ENCODE assay signal across 27 cellular contexts in genomic region chr9:2262809-2263510, GRCh38.
DNase-seq lines count a peak whose midpoint lies in the region; ATAC-seq lines count a peak whose summit lies in the region.
"Had no signal": no experiment of that assay in that cellular context is flagged by ENCODE, and none has a peak within 500 bp of the region (broad histone marks: within the 10 kb centered on the region; RNA-seq: fewer than 3 reads in every experiment).

No MANE protein-coding gene starts in this region.

- no peak overlapping the region for H3K9ac ChIP-seq in stomach smooth muscle (ENCODE audit: low read length in 2 of 2)

- H3K4me3 ChIP-seq in stomach smooth muscle (ENCODE audit: low read length in 2 of 2): no peak overlapping the region
- H3K4me3 ChIP-seq: body of pancreas, GM12878, Peyer's patch, psoas muscle, thyroid gland had no signal

- H3K9me3 Mint-ChIP-seq in memory B cell: no peaks in the 10 kb centered on the region
- H3K9me3 Mint-ChIP-seq in immature natural killer cell: no peaks in the 10 kb centered on the region
- H3K9me3 Mint-ChIP-seq: activated CD8-positive, alpha-beta T cell treated with anti-CD3 and anti-CD28 coated beads for 36 hours; activated naive CD8-positive, alpha-beta T cell treated with anti-CD3 and anti-CD28 coated beads for 36 hours; CD4-positive, CD25-positive, alpha-beta regulatory T cell; HFFc6; T-helper 1 cell treated with Interleukin-12 subunit alpha and Interleukin-12 subunit beta and Interleukin-4 antibody, amounts not matched to agents 30 μg/mL and 1 μg/mL, for 36 hours had no signal

- H3K27me3 Mint-ChIP-seq in memory B cell (no peaks in the 10 kb centered on the region), immature natural killer cell (ENCODE audit: low read depth in 3 of 3) (peaks cover 1 to 4% (median 2%) of the 10 kb centered on the region in 3 donors)
- H3K27me3 Mint-ChIP-seq: activated CD8-positive, alpha-beta T cell treated with anti-CD3 and anti-CD28 coated beads for 36 hours had no signal

- H3K27ac Mint-ChIP-seq in memory B cell (no peak overlapping the region), immature natural killer cell (no peak overlapping the region)
- H3K27ac Mint-ChIP-seq: activated CD8-positive, alpha-beta T cell treated with anti-CD3 and anti-CD28 coated beads for 36 hours; activated naive CD8-positive, alpha-beta T cell treated with anti-CD3 and anti-CD28 coated beads for 36 hours; HFFc6; T-helper 1 cell treated with Interleukin-12 subunit alpha and Interleukin-12 subunit beta and Interleukin-4 antibody, amounts not matched to agents 30 μg/mL and 1 μg/mL, for 36 hours had no signal

- ATAC-seq in memory B cell (ENCODE audit: low read depth): peak; percentile 14
- ATAC-seq in GM21367 (IDR thresholded peaks at IDR 0.05; ENCODE audit: unreplicated experiment): no peak
- ATAC-seq in GM21447 (IDR thresholded peaks at IDR 0.05; ENCODE audit: unreplicated experiment): no peak
- ATAC-seq: activated CD8-positive, alpha-beta T cell treated with anti-CD3 and anti-CD28 coated beads for 36 hours; body of pancreas; GM12878; psoas muscle; stimulated activated naive CD8-positive, alpha-beta T cell treated with anti-CD3 and anti-CD28 coated beads, Interleukin-15, Interleukin-2, amounts not matched to agents 100 U/mL and 50 U/mL, for 24 hours had no signal

- H3K4me1 Mint-ChIP-seq in memory B cell (peaks cover 9% of the 10 kb centered on the region), immature natural killer cell (no peaks in the 10 kb centered on the region)
- H3K4me1 Mint-ChIP-seq: activated naive CD8-positive, alpha-beta T cell treated with anti-CD3 and anti-CD28 coated beads for 36 hours had no signal

- peaks cover 15% of the 10 kb centered on the region for H3K4me1 ChIP-seq in stomach smooth muscle (ENCODE audit: control insufficient read depth, insufficient read depth, low read length)
- H3K4me1 ChIP-seq: Peyer's patch had no signal

- H3K9me3 ChIP-seq in stomach smooth muscle (ENCODE audit: control insufficient read depth in 2 of 2, low read length in 2 of 2): no peaks in the 10 kb centered on the region
- H3K9me3 ChIP-seq: body of pancreas, neutrophil, Peyer's patch, psoas muscle, thyroid gland had no signal

- peak overlapping the region; percentile 11 for H3K27ac ChIP-seq in stomach smooth muscle (ENCODE audit: low read length)
- H3K27ac ChIP-seq: body of pancreas, neutrophil, Peyer's patch, psoas muscle, thyroid gland had no signal

- no peaks in the 10 kb centered on the region for H3K27me3 ChIP-seq in stomach smooth muscle (ENCODE audit: control insufficient read depth in 1 of 2, insufficient read depth in 2 of 2, low read length in 2 of 2)
- H3K27me3 ChIP-seq: body of pancreas, neutrophil, Peyer's patch, thyroid gland had no signal

- DNase-seq in NCI-H82 (lab: John Stamatoyannopoulos, UW): peak; percentile 1
- DNase-seq in NCI-H82 treated with DMSO at 0.1 percent for 48 hours (lab: John Stamatoyannopoulos, UW; ENCODE audit: unreplicated experiment): no peak
- peak; percentile 11 for DNase-seq in amniotic epithelial cell (ENCODE audit: low read depth)
- no peak for DNase-seq in memory B cell (ENCODE audit: low spot score in 2 of 2)
- DNase-seq in immature natural killer cell: no peak
- DNase-seq: 8988T; activated CD8-positive, alpha-beta T cell treated with anti-CD3 and anti-CD28 coated beads for 36 hours; activated effector memory CD4-positive, alpha-beta T cell treated with anti-CD3 and anti-CD28 coated beads, Interleukin-2, amount 50 U/mL, for 16 hours; activated naive CD8-positive, alpha-beta T cell treated with anti-CD3 and anti-CD28 coated beads for 36 hours; activated T-cell treated with anti-CD3 and anti-CD28 coated beads for 4 hours; body of pancreas; CD4-positive, CD25-positive, alpha-beta regulatory T cell; EL; head of caudate nucleus; HFFc6; NCI-H1436; NCI-H446 treated with DMSO at 0.1 percent for 48 hours; Peyer's patch; psoas muscle; stimulated activated naive CD8-positive, alpha-beta T cell treated with anti-CD3 and anti-CD28 coated beads, Interleukin-15, Interleukin-2, amounts not matched to agents 100 U/mL and 50 U/mL, for 24 hours had no signal

- no peak overlapping the region for H3K4me3 Mint-ChIP-seq in memory B cell
- H3K4me3 Mint-ChIP-seq in immature natural killer cell: no peak overlapping the region
- H3K4me3 Mint-ChIP-seq: activated CD8-positive, alpha-beta T cell treated with anti-CD3 and anti-CD28 coated beads for 36 hours; activated naive CD8-positive, alpha-beta T cell treated with anti-CD3 and anti-CD28 coated beads for 36 hours; CD4-positive, CD25-positive, alpha-beta regulatory T cell; HFFc6; T-helper 1 cell treated with Interleukin-12 subunit alpha and Interleukin-12 subunit beta and Interleukin-4 antibody, amounts not matched to agents 30 μg/mL and 1 μg/mL, for 36 hours had no signal

- H3K36me3 Mint-ChIP-seq in memory B cell (no peaks in the 10 kb centered on the region), immature natural killer cell (no peaks in the 10 kb centered on the region)
- H3K36me3 Mint-ChIP-seq: activated naive CD8-positive, alpha-beta T cell treated with anti-CD3 and anti-CD28 coated beads for 36 hours; CD4-positive, CD25-positive, alpha-beta regulatory T cell had no signal

- H3K36me3 ChIP-seq in stomach smooth muscle (ENCODE audit: control insufficient read depth in 2 of 2, insufficient read depth in 2 of 2, low read length in 2 of 2): no peaks in the 10 kb centered on the region
- H3K36me3 ChIP-seq: neutrophil, Peyer's patch, thyroid gland had no signal

Comparison
In these comparisons a context has a peak if more than half of its experiments do, and no peak if none do; other contexts are left out.
1. DNase-seq: peak in NCI-H82 (single experiment) and amniotic epithelial cell (single experiment); none in NCI-H82 treated with DMSO at 0.1 percent for 48 hours (single experiment), memory B cell (0 of 2) and immature natural killer cell (0 of 3).